In the genomic region with DNA sequence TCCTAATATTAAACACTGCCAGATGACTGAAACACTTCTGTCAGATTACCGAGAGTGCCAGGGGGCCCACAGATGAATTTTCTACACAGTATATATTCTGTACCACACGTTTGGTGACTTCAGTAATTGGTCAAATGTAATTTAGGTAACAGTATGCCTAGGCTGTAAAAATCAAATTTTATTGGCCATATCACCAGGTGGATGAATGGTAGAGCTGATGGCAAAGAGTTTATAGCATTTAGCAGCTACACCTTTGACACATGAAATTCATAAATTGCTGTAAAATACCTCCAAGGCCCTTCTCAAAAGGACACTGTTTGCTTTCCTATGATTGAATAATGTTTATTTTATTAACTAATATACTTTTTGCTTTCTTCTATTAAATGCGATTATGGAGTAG, we compare ENCODE assay signal across 23 cellular contexts.
DNase-seq lines count a peak whose midpoint lies in the region; ATAC-seq and TF ChIP-seq lines count a peak whose summit lies in the region.
"Had no signal": no experiment of that assay in that cellular context is flagged by ENCODE, and none has a peak within 500 bp of the region (broad histone marks: within the 10 kb centered on the region; RNA-seq: fewer than 3 reads in every experiment).

No MANE protein-coding gene starts in this region.

- H3K9me3 Mint-ChIP-seq in CD4-positive, CD25-positive, alpha-beta regulatory T cell: peaks cover 0 to 3% (median 0%) of the 10 kb centered on the region in 7 donors
- peaks cover 0 to 6% (median 3%) of the 10 kb centered on the region in 3 donors for H3K9me3 Mint-ChIP-seq in IgD-negative memory B cell
- peaks cover 12% of the 10 kb centered on the region for H3K9me3 Mint-ChIP-seq in activated T-helper 1 cell treated with anti-CD3 and anti-CD28 coated beads, Interleukin-12 subunit alpha, Interleukin-12 subunit beta, Interleukin-2, Interleukin-4 antibody, amounts not matched to agents 30 ng/mL and 10 ng/mL and 1 ng/mL, durations not matched to agents 14 hours and 24 hours and 36 hours
- no peaks in the 10 kb centered on the region for H3K9me3 Mint-ChIP-seq in nephron
- H3K9me3 Mint-ChIP-seq: neural crest cell; T-helper 2 cell treated with Interferon-gamma antibody and Interleukin-4, amounts not matched to agents 5 μg/mL and 100 μg/mL, for 36 hours had no signal

- no peak overlapping the region for H3K27ac ChIP-seq in CD4-positive, CD25-positive, alpha-beta regulatory T cell (ENCODE audit: insufficient read depth, low read length, poor library complexity, severe bottlenecking)
- H3K27ac ChIP-seq: GM23248, HL-60, pancreas had no signal

- no peak overlapping the region for H3K4me3 ChIP-seq in CD4-positive, CD25-positive, alpha-beta regulatory T cell (ENCODE audit: low read depth, low read length)
- H3K4me3 ChIP-seq: pancreas, smooth muscle cell, suprapubic skin had no signal

- H3K36me3 ChIP-seq in CD4-positive, CD25-positive, alpha-beta regulatory T cell (ENCODE audit: control insufficient read depth, insufficient read depth, low read length): peaks cover 62% of the 10 kb centered on the region
- H3K36me3 ChIP-seq: pancreas, suprapubic skin had no signal

- H3K9me3 ChIP-seq in CD4-positive, CD25-positive, alpha-beta regulatory T cell (ENCODE audit: control insufficient read depth in 2 of 2, low read length in 2 of 2): no peaks in the 10 kb centered on the region
- H3K9me3 ChIP-seq: pancreas, suprapubic skin had no signal

- ATAC-seq in CD4-positive, CD25-positive, alpha-beta regulatory T cell (ENCODE audit: low read depth in 2 of 2): no peak
- ATAC-seq in GM19324 (IDR thresholded peaks at IDR 0.05; ENCODE audit: low FRiP score, unreplicated experiment): no peak
- ATAC-seq: pancreas had no signal

- H3K27me3 ChIP-seq in CD4-positive, CD25-positive, alpha-beta regulatory T cell (ENCODE audit: control insufficient read depth, insufficient read depth, low read length): no peaks in the 10 kb centered on the region
- H3K27me3 ChIP-seq: pancreas, suprapubic skin had no signal

- no peak for DNase-seq in CD4-positive, CD25-positive, alpha-beta regulatory T cell
- no peak for DNase-seq in activated T-helper 1 cell treated with anti-CD3 and anti-CD28 coated beads, Interleukin-12 subunit alpha, Interleukin-12 subunit beta, Interleukin-2, Interleukin-4 antibody, amounts not matched to agents 30 ng/mL and 10 ng/mL and 1 ng/mL, durations not matched to agents 14 hours and 24 hours and 36 hours (ENCODE audit: low spot score)
- DNase-seq in D341Med (ENCODE audit: low spot score): no peak
- no peak for DNase-seq in NCI-H526 (lab: John Stamatoyannopoulos, UW)
- DNase-seq: activated CD4-positive, alpha-beta T cell treated with anti-CD3 and anti-CD28 coated beads, Interleukin-2, amount 50 U/mL, for 1 hour; activated CD8-positive, alpha-beta memory T cell treated with anti-CD3 and anti-CD28 coated beads, Interleukin-2, amount 50 U/mL, for 48 hours; activated gamma-delta T cell; effector CD4-positive, alpha-beta T cell; GM23248; islet precursor cell; Kasumi-1; NCI-H146; NCI-H2107; pancreas; retina had no signal

- peaks cover 19% of the 10 kb centered on the region for H3K4me1 ChIP-seq in CD4-positive, CD25-positive, alpha-beta regulatory T cell (ENCODE audit: control insufficient read depth, insufficient read depth, low read length, poor library complexity, severe bottlenecking)
- H3K4me1 ChIP-seq: pancreas had no signal

- H3K27me3 Mint-ChIP-seq in CD4-positive, CD25-positive, alpha-beta regulatory T cell: no peaks in the 10 kb centered on the region
- no peaks in the 10 kb centered on the region for H3K27me3 Mint-ChIP-seq in IgD-negative memory B cell
- no peaks in the 10 kb centered on the region for H3K27me3 Mint-ChIP-seq in activated T-helper 1 cell treated with anti-CD3 and anti-CD28 coated beads, Interleukin-12 subunit alpha, Interleukin-12 subunit beta, Interleukin-2, Interleukin-4 antibody, amounts not matched to agents 30 ng/mL and 10 ng/mL and 1 ng/mL, durations not matched to agents 14 hours and 24 hours and 36 hours (ENCODE audit: insufficient read depth)
- no peaks in the 10 kb centered on the region for H3K27me3 Mint-ChIP-seq in nephron (ENCODE audit: low read depth)

- intact Hi-C loops in activated T-helper 1 cell treated with anti-CD3 and anti-CD28 coated beads, Interleukin-12 subunit alpha, Interleukin-12 subunit beta, Interleukin-2, Interleukin-4 antibody, amounts not matched to agents 30 ng/mL and 10 ng/mL and 1 ng/mL, durations not matched to agents 14 hours and 24 hours and 36 hours (cut with micrococcal nuclease): loop anchor here (1.0 kb wide), 1 partner anchor 8 kb away; no protein-coding TSS in a partner anchor

- peak overlapping the region in 2 of 3 donors; percentile 59 to 78 for H3K27ac Mint-ChIP-seq in CD4-positive, CD25-positive, alpha-beta regulatory T cell
- peak overlapping the region; percentile 76 to 84 (median 81) for H3K27ac Mint-ChIP-seq in IgD-negative memory B cell
- peak overlapping the region; percentile 61 for H3K27ac Mint-ChIP-seq in activated T-helper 1 cell treated with anti-CD3 and anti-CD28 coated beads, Interleukin-12 subunit alpha, Interleukin-12 subunit beta, Interleukin-2, Interleukin-4 antibody, amounts not matched to agents 30 ng/mL and 10 ng/mL and 1 ng/mL, durations not matched to agents 14 hours and 24 hours and 36 hours
- peak overlapping the region; percentile 86 to 92 (median 87) for H3K27ac Mint-ChIP-seq in nephron
- H3K27ac Mint-ChIP-seq: T-helper 2 cell treated with Interferon-gamma antibody and Interleukin-4, amounts not matched to agents 5 μg/mL and 100 μg/mL, for 36 hours had no signal

- no peak for TF ChIP-seq CTCF in nephron (IDR thresholded peaks at IDR 0.05; ENCODE audit: unreplicated experiment in 3 of 3)

- peak overlapping the region in 1 of 4 donors; percentile 81 for H3K4me3 Mint-ChIP-seq in CD4-positive, CD25-positive, alpha-beta regulatory T cell
- peak overlapping the region in 1 of 4 donors; percentile 30 for H3K4me3 Mint-ChIP-seq in IgD-negative memory B cell
- peak overlapping the region; percentile 43 for H3K4me3 Mint-ChIP-seq in activated T-helper 1 cell treated with anti-CD3 and anti-CD28 coated beads, Interleukin-12 subunit alpha, Interleukin-12 subunit beta, Interleukin-2, Interleukin-4 antibody, amounts not matched to agents 30 ng/mL and 10 ng/mL and 1 ng/mL, durations not matched to agents 14 hours and 24 hours and 36 hours
- H3K4me3 Mint-ChIP-seq in nephron: peak overlapping the region in 1 of 3 experiments; percentile 2
- H3K4me3 Mint-ChIP-seq: neural crest cell; T-helper 2 cell treated with Interferon-gamma antibody and Interleukin-4, amounts not matched to agents 5 μg/mL and 100 μg/mL, for 36 hours had no signal

- H3K4me1 Mint-ChIP-seq in CD4-positive, CD25-positive, alpha-beta regulatory T cell: peaks cover 38 to 91% (median 64%) of the 10 kb centered on the region in 4 donors
- H3K4me1 Mint-ChIP-seq in IgD-negative memory B cell (peaks cover 66 to 83% (median 68%) of the 10 kb centered on the region in 3 donors), nephron (peaks cover 60% of the 10 kb centered on the region)
- H3K4me1 Mint-ChIP-seq in activated T-helper 1 cell treated with anti-CD3 and anti-CD28 coated beads, Interleukin-12 subunit alpha, Interleukin-12 subunit beta, Interleukin-2, Interleukin-4 antibody, amounts not matched to agents 30 ng/mL and 10 ng/mL and 1 ng/mL, durations not matched to agents 14 hours and 24 hours and 36 hours (ENCODE audit: low read depth): peaks cover 95% of the 10 kb centered on the region
- H3K4me1 Mint-ChIP-seq: neural crest cell had no signal

- peaks cover 73% of the 10 kb centered on the region for H3K36me3 Mint-ChIP-seq in CD4-positive, CD25-positive, alpha-beta regulatory T cell
- H3K36me3 Mint-ChIP-seq in IgD-negative memory B cell (peaks cover 30% of the 10 kb centered on the region), nephron (ENCODE audit: low read depth) (peaks cover 57% of the 10 kb centered on the region)
- peaks cover 78% of the 10 kb centered on the region for H3K36me3 Mint-ChIP-seq in activated T-helper 1 cell treated with anti-CD3 and anti-CD28 coated beads, Interleukin-12 subunit alpha, Interleukin-12 subunit beta, Interleukin-2, Interleukin-4 antibody, amounts not matched to agents 30 ng/mL and 10 ng/mL and 1 ng/mL, durations not matched to agents 14 hours and 24 hours and 36 hours (ENCODE audit: low read depth)
